In genomic region chr1:167854184-167854583, GRCh38 we compare ENCODE assay signal across 1 cellular context.
TF ChIP-seq lines count a peak whose summit lies in the region.

No MANE protein-coding gene starts in this region.

TF ChIP-seq in K562, 482 proteins besides CTCF, POLR2A, EP300 and RAD21 (continued from another document):
- TF ChIP-seq, protein P1, sequence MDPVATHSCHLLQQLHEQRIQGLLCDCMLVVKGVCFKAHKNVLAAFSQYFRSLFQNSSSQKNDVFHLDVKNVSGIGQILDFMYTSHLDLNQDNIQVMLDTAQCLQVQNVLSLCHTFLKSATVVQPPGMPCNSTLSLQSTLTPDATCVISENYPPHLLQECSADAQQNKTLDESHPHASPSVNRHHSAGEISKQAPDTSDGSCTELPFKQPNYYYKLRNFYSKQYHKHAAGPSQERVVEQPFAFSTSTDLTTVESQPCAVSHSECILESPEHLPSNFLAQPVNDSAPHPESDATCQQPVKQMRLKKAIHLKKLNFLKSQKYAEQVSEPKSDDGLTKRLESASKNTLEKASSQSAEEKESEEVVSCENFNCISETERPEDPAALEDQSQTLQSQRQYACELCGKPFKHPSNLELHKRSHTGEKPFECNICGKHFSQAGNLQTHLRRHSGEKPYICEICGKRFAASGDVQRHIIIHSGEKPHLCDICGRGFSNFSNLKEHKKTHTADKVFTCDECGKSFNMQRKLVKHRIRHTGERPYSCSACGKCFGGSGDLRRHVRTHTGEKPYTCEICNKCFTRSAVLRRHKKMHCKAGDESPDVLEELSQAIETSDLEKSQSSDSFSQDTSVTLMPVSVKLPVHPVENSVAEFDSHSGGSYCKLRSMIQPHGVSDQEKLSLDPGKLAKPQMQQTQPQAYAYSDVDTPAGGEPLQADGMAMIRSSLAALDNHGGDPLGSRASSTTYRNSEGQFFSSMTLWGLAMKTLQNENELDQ (CRISPR knock-in tag; IDR thresholded peaks at IDR 0.05; ENCODE audit: borderline replicate concordance), result no peak
- TF ChIP-seq PTRF (tag; IDR thresholded peaks at IDR 0.05) (no peak), GTF2E2 (tag; IDR thresholded peaks at IDR 0.05) (no peak), ARNT (IDR thresholded peaks at IDR 0.05) (no peak)
- TF ChIP-seq, protein P2, sequence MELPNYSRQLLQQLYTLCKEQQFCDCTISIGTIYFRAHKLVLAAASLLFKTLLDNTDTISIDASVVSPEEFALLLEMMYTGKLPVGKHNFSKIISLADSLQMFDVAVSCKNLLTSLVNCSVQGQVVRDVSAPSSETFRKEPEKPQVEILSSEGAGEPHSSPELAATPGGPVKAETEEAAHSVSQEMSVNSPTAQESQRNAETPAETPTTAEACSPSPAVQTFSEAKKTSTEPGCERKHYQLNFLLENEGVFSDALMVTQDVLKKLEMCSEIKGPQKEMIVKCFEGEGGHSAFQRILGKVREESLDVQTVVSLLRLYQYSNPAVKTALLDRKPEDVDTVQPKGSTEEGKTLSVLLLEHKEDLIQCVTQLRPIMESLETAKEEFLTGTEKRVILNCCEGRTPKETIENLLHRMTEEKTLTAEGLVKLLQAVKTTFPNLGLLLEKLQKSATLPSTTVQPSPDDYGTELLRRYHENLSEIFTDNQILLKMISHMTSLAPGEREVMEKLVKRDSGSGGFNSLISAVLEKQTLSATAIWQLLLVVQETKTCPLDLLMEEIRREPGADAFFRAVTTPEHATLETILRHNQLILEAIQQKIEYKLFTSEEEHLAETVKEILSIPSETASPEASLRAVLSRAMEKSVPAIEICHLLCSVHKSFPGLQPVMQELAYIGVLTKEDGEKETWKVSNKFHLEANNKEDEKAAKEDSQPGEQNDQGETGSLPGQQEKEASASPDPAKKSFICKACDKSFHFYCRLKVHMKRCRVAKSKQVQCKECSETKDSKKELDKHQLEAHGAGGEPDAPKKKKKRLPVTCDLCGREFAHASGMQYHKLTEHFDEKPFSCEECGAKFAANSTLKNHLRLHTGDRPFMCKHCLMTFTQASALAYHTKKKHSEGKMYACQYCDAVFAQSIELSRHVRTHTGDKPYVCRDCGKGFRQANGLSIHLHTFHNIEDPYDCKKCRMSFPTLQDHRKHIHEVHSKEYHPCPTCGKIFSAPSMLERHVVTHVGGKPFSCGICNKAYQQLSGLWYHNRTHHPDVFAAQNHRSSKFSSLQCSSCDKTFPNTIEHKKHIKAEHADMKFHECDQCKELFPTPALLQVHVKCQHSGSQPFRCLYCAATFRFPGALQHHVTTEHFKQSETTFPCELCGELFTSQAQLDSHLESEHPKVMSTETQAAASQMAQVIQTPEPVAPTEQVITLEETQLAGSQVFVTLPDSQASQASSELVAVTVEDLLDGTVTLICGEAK (IDR thresholded peaks at IDR 0.05), result no peak
- TF ChIP-seq, protein P2 (CRISPR knock-in tag; IDR thresholded peaks at IDR 0.05), result no peak
